ENCODE assay signal across 19 cellular contexts in genomic region chr6:30870546-30870945, GRCh38. TPM values are rescaled to one million over a fixed set of nuclear protein-coding genes. Genes with fewer than 3 reads are reported as not detected.
A peak's percentile ranks its signal among the peaks of the same experiment; 100 is the strongest.
DNase-seq lines count a peak whose midpoint lies in the region; ATAC-seq and TF ChIP-seq lines count a peak whose summit lies in the region.
"Had no signal": no experiment of that assay in that cellular context is flagged by ENCODE, and none has a peak within 500 bp of the region (broad histone marks: within the 10 kb centered on the region; RNA-seq: fewer than 3 reads in every experiment).

No MANE protein-coding gene starts in this region.

- no peak for TF ChIP-seq CTCF in brain microvascular endothelial cell (IDR thresholded peaks at IDR 0.05; ENCODE audit: low read depth, low read length, missing control alignments)
- no peak for TF ChIP-seq CTCF in thyroid gland (IDR thresholded peaks at IDR 0.05)

- no peak overlapping the region for H3K4me3 ChIP-seq in SK-N-MC
- H3K4me3 ChIP-seq in brain microvascular endothelial cell (ENCODE audit: low read depth, low read length), result no peak overlapping the region
- no peak overlapping the region for H3K4me3 ChIP-seq in thyroid gland (replicated peaks in 1 of 3)

- peaks cover 0 to 2% of the 10 kb centered on the region in 2 donors for H3K4me1 ChIP-seq in thyroid gland

- intact Hi-C loops in thyroid gland (cut with DNase I), result no loop called here

- no peak for TF ChIP-seq POLR2A in thyroid gland (IDR thresholded peaks at IDR 0.05)

- H3K36me3 ChIP-seq in SK-N-MC (ENCODE audit: insufficient read depth, low read length) (no peaks in the 10 kb centered on the region), brain microvascular endothelial cell (replicated peaks) (no peaks in the 10 kb centered on the region), thyroid gland (no peaks in the 10 kb centered on the region)

- H3K36me3 Mint-ChIP-seq in activated T-cell treated with anti-CD3 and anti-CD28 coated beads, Interleukin-2, amount 50 U/mL, for 24 hours (ENCODE audit: low read depth), result peaks cover 7% of the 10 kb centered on the region
- H3K36me3 Mint-ChIP-seq in activated T-cell treated with anti-CD3 and anti-CD28 coated beads, Interleukin-2, amount 50 U/mL, for 72 hours (ENCODE audit: insufficient read depth in 2 of 2), result peaks cover 16 to 24% of the 10 kb centered on the region in 2 donors
- H3K36me3 Mint-ChIP-seq in activated naive CD8-positive, alpha-beta T cell, result peaks cover 18% of the 10 kb centered on the region

- peak overlapping the region; percentile 91 for H3K27ac Mint-ChIP-seq in activated T-cell treated with anti-CD3 and anti-CD28 coated beads, Interleukin-2, amount 50 U/mL, for 24 hours
- H3K27ac Mint-ChIP-seq in activated T-cell treated with anti-CD3 and anti-CD28 coated beads, Interleukin-2, amount 50 U/mL, for 72 hours, result no peak overlapping the region
- peak overlapping the region; percentile 93 for H3K27ac Mint-ChIP-seq in activated naive CD8-positive, alpha-beta T cell
- H3K27ac Mint-ChIP-seq: B cell; CD4-positive, alpha-beta T cell; HFFc6 had no signal

- peak overlapping the region; percentile 97; the same call in 1 of the 2 replicates for H3K27ac ChIP-seq in SK-N-MC
- H3K27ac ChIP-seq in brain microvascular endothelial cell, result no peak overlapping the region
- no peak overlapping the region for H3K27ac ChIP-seq in thyroid gland

- H3K9ac ChIP-seq in SK-N-MC (ENCODE audit: insufficient read length), result no peak overlapping the region

- in situ Hi-C loops in brain microvascular endothelial cell (cut with HindIII; ENCODE audit: low pct_ligation_motif_present, low sequenced_read_pairs), result no loop called here

- peaks cover 27% of the 10 kb centered on the region for H3K4me1 Mint-ChIP-seq in activated T-cell treated with anti-CD3 and anti-CD28 coated beads, Interleukin-2, amount 50 U/mL, for 24 hours (ENCODE audit: low read depth)
- H3K4me1 Mint-ChIP-seq in activated T-cell treated with anti-CD3 and anti-CD28 coated beads, Interleukin-2, amount 50 U/mL, for 72 hours (ENCODE audit: low read depth), result peaks cover 17% of the 10 kb centered on the region
- peaks cover 32% of the 10 kb centered on the region for H3K4me1 Mint-ChIP-seq in activated naive CD8-positive, alpha-beta T cell (ENCODE audit: low read depth)
- H3K4me1 Mint-ChIP-seq: B cell had no signal

- H3K27me3 ChIP-seq in brain microvascular endothelial cell (replicated peaks), result no peaks in the 10 kb centered on the region
- no peaks in the 10 kb centered on the region for H3K27me3 ChIP-seq in thyroid gland

- peaks cover 18% of the 10 kb centered on the region for H3K9me3 ChIP-seq in SK-N-MC (ENCODE audit: low read depth, low read length)
- H3K9me3 ChIP-seq in thyroid gland, result no peaks in the 10 kb centered on the region

- peak; percentile 30 for DNase-seq in activated T-cell treated with anti-CD3 and anti-CD28 coated beads, Interleukin-2, amount 50 U/mL, for 24 hours
- DNase-seq in activated T-cell treated with anti-CD3 and anti-CD28 coated beads, Interleukin-2, amount 50 U/mL, for 72 hours, result no peak
- DNase-seq in SK-N-MC (ENCODE audit: low read depth, low spot score) (no peak), brain microvascular endothelial cell (no peak), thyroid gland (no peak)
- no peak for DNase-seq in stimulated activated naive CD8-positive, alpha-beta T cell treated with anti-CD3 and anti-CD28 coated beads, Interleukin-15, Interleukin-2, amounts not matched to agents 100 U/mL and 50 U/mL, for 24 hours
- DNase-seq: CD4-positive, alpha-beta T cell; DMS53; HFFc6; IMR-90; Kasumi-1; MM.1S; NCI-H1092 treated with DMSO at 0.1 percent for 48 hours; NCI-H2081 treated with DMSO at 0.1 percent for 48 hours; NCI-H524; Right ventricle myocardium superior had no signal

- H3K27me3 Mint-ChIP-seq in activated T-cell treated with anti-CD3 and anti-CD28 coated beads, Interleukin-2, amount 50 U/mL, for 24 hours, result no peaks in the 10 kb centered on the region
- no peaks in the 10 kb centered on the region for H3K27me3 Mint-ChIP-seq in activated T-cell treated with anti-CD3 and anti-CD28 coated beads, Interleukin-2, amount 50 U/mL, for 72 hours (ENCODE audit: low read depth)
- H3K27me3 Mint-ChIP-seq in activated naive CD8-positive, alpha-beta T cell, result no peaks in the 10 kb centered on the region
- H3K27me3 Mint-ChIP-seq: CD4-positive, alpha-beta T cell had no signal

- no peak for ATAC-seq in activated T-cell treated with anti-CD3 and anti-CD28 coated beads, Interleukin-2, amount 50 U/mL, for 72 hours (replicated peaks in 1 of 2)
- peak; percentile 69 for ATAC-seq in stimulated activated naive CD8-positive, alpha-beta T cell treated with anti-CD3 and anti-CD28 coated beads, Interleukin-15, Interleukin-2, amounts not matched to agents 100 U/mL and 50 U/mL, for 24 hours
- ATAC-seq: Panc1 had no signal

- H3K9me3 Mint-ChIP-seq in activated T-cell treated with anti-CD3 and anti-CD28 coated beads, Interleukin-2, amount 50 U/mL, for 24 hours, result peaks cover 19% of the 10 kb centered on the region
- H3K9me3 Mint-ChIP-seq in activated T-cell treated with anti-CD3 and anti-CD28 coated beads, Interleukin-2, amount 50 U/mL, for 72 hours, result peaks cover 10 to 18% of the 10 kb centered on the region in 2 donors
- H3K9me3 Mint-ChIP-seq in activated naive CD8-positive, alpha-beta T cell (ENCODE audit: low read depth), result peaks cover 18% of the 10 kb centered on the region

- no peak overlapping the region for H3K4me3 Mint-ChIP-seq in activated T-cell treated with anti-CD3 and anti-CD28 coated beads, Interleukin-2, amount 50 U/mL, for 24 hours
- no peak overlapping the region for H3K4me3 Mint-ChIP-seq in activated T-cell treated with anti-CD3 and anti-CD28 coated beads, Interleukin-2, amount 50 U/mL, for 72 hours
- peak overlapping the region; percentile 46 for H3K4me3 Mint-ChIP-seq in activated naive CD8-positive, alpha-beta T cell
- H3K4me3 Mint-ChIP-seq: B cell; CD4-positive, alpha-beta T cell; HFFc6 had no signal

RNA-seq across cellular contexts. Expression of gene DDR1, which starts 13.8 kb away (rescaled TPM):
- total RNA-seq in activated T-cell treated with anti-CD3 and anti-CD28 coated beads, Interleukin-2, amount 50 U/mL, for 72 hours, result 10 to 100 TPM in 1 of 2 donors, 1 to 10 TPM in 1; 9.4 to 11.6 TPM
- 100 to 1,000 TPM in 3 of 4 donors, 10 to 100 TPM in 1; 93.4 to 207 (median 131) TPM for total RNA-seq in thyroid gland

RNA-seq across cellular contexts. Expression of gene GTF2H4, which starts 37.5 kb away (rescaled TPM):
- total RNA-seq in activated T-cell treated with anti-CD3 and anti-CD28 coated beads, Interleukin-2, amount 50 U/mL, for 72 hours, result 10 to 100 TPM; 43.5 to 46.9 TPM
- 10 to 100 TPM in 3 of 4 donors, 1 to 10 TPM in 1; 9.5 to 34.4 (median 18.2) TPM for total RNA-seq in thyroid gland

RNA-seq across cellular contexts. Expression of gene VARS2, which starts 43.5 kb away (rescaled TPM):
- total RNA-seq in activated T-cell treated with anti-CD3 and anti-CD28 coated beads, Interleukin-2, amount 50 U/mL, for 72 hours, result 10 to 100 TPM; 47.3 to 54.9 TPM
- total RNA-seq in thyroid gland, result 10 to 100 TPM; 17.3 to 36.4 (median 30.6) TPM

Comparison
In these comparisons a context has a peak if more than half of its experiments do, and no peak if none do; other contexts are left out.
1. RNA of gene DDR1, which starts 13.8 kb away (total RNA-seq): 93.4 to 207 TPM in thyroid gland; 9.4 to 11.6 TPM in activated T-cell treated with anti-CD3 and anti-CD28 coated beads, Interleukin-2, amount 50 U/mL, for 72 hours; every median in the first group is over 4 times any median in the second.